In the genomic region with DNA sequence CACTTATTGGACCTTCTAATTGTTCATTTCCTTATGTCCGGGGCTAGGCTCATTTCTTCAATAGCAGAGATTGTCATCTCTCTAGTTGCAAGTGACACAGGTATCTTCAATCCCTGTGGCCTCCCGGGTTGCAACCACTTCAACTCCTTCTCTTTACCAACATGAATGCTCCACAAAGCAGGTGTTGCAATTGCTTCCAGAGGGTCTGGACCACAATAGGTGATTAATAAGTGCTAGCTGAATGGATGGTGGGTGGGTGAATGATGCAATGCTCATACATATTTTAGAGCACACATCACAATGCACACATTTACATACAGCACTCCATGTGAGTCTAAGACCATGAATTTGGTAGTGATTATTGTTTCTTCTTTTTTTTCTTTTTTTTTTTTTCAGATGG, we compare ENCODE assay signal across 8 cellular contexts. TPM values are rescaled to one million over a fixed set of nuclear protein-coding genes. Genes with fewer than 3 reads are reported as not detected.
DNase-seq lines count a peak whose midpoint lies in the region; ATAC-seq and TF ChIP-seq lines count a peak whose summit lies in the region.

No MANE protein-coding gene starts in this region.

- no peak for DNase-seq in activated CD8-positive, alpha-beta memory T cell treated with anti-CD3 and anti-CD28 coated beads, Interleukin-2, amount 10 ng/mL, durations not matched to agents 7 days and 5 days
- DNase-seq in activated CD8-positive, alpha-beta memory T cell treated with anti-CD3 and anti-CD28 coated beads, Interleukin-2, amount 50 U/mL, for 48 hours: no peak
- DNase-seq in activated naive CD8-positive, alpha-beta T cell treated with anti-CD3 and anti-CD28 coated beads, Interleukin-2, amount 10 ng/mL, durations not matched to agents 7 days and 5 days: no peak
- DNase-seq in type B pancreatic cell (ENCODE audit: extremely low spot score, unreplicated experiment): no peak
- DNase-seq in ACHN: no peak
- no peak for DNase-seq in HuH-7 (ENCODE audit: low spot score)
- DNase-seq in nephron progenitor cell: no peak

- WGBS in liver: 58% methylated on average over 2 of the region's 2 CpGs

- no peak for TF ChIP-seq RAD21 in liver (IDR thresholded peaks at IDR 0.05)

- no peaks in the 10 kb centered on the region for H3K9me3 ChIP-seq in liver (ENCODE audit: control insufficient read depth in 4 of 4, low read length in 3 of 4)

- peaks cover 8 to 71% (median 57%) of the 10 kb centered on the region in 4 donors for H3K4me1 ChIP-seq in liver (ENCODE audit: control insufficient read depth in 4 of 4, insufficient read depth in 4 of 4, low read length in 3 of 4)

- H3K9ac ChIP-seq in liver (ENCODE audit: low read depth in 1 of 2, low read length in 2 of 2): no peak overlapping the region

- no peaks in the 10 kb centered on the region for H3K27me3 Mint-ChIP-seq in activated CD8-positive, alpha-beta memory T cell treated with anti-CD3 and anti-CD28 coated beads, Interleukin-2, amount 10 ng/mL, durations not matched to agents 7 days and 5 days
- no peaks in the 10 kb centered on the region for H3K27me3 Mint-ChIP-seq in activated naive CD8-positive, alpha-beta T cell treated with anti-CD3 and anti-CD28 coated beads, Interleukin-2, amount 10 ng/mL, durations not matched to agents 7 days and 5 days
- H3K27me3 Mint-ChIP-seq in type B pancreatic cell (peaks cover 9% of the 10 kb centered on the region), nephron progenitor cell (ENCODE audit: low read depth, poor library complexity) (peaks cover 16% of the 10 kb centered on the region)

- H3K4me3 Mint-ChIP-seq in activated CD8-positive, alpha-beta memory T cell treated with anti-CD3 and anti-CD28 coated beads, Interleukin-2, amount 10 ng/mL, durations not matched to agents 7 days and 5 days: peak overlapping the region; percentile 66
- H3K4me3 Mint-ChIP-seq in activated naive CD8-positive, alpha-beta T cell treated with anti-CD3 and anti-CD28 coated beads, Interleukin-2, amount 10 ng/mL, durations not matched to agents 7 days and 5 days: peak overlapping the region; percentile 89
- H3K4me3 Mint-ChIP-seq in type B pancreatic cell (peak overlapping the region; percentile 83), nephron progenitor cell (no peak overlapping the region)

- no peak for TF ChIP-seq CTCF in liver (IDR thresholded peaks at IDR 0.05; ENCODE audit: low read depth, low read length, missing input control)
- no peak for TF ChIP-seq CTCF in type B pancreatic cell (conservative IDR thresholded peaks at IDR 0.05)
- no peak for TF ChIP-seq CTCF in nephron progenitor cell (IDR thresholded peaks at IDR 0.05)

- peak overlapping the region; percentile 93 for H3K27ac Mint-ChIP-seq in activated CD8-positive, alpha-beta memory T cell treated with anti-CD3 and anti-CD28 coated beads, Interleukin-2, amount 10 ng/mL, durations not matched to agents 7 days and 5 days
- H3K27ac Mint-ChIP-seq in activated naive CD8-positive, alpha-beta T cell treated with anti-CD3 and anti-CD28 coated beads, Interleukin-2, amount 10 ng/mL, durations not matched to agents 7 days and 5 days: peak overlapping the region; percentile 93
- peak overlapping the region; percentile 56 for H3K27ac Mint-ChIP-seq in type B pancreatic cell
- H3K27ac Mint-ChIP-seq in nephron progenitor cell: no peak overlapping the region

- H3K9me3 Mint-ChIP-seq in activated CD8-positive, alpha-beta memory T cell treated with anti-CD3 and anti-CD28 coated beads, Interleukin-2, amount 10 ng/mL, durations not matched to agents 7 days and 5 days (ENCODE audit: low read depth): no peaks in the 10 kb centered on the region
- no peaks in the 10 kb centered on the region for H3K9me3 Mint-ChIP-seq in activated naive CD8-positive, alpha-beta T cell treated with anti-CD3 and anti-CD28 coated beads, Interleukin-2, amount 10 ng/mL, durations not matched to agents 7 days and 5 days
- H3K9me3 Mint-ChIP-seq in type B pancreatic cell (no peaks in the 10 kb centered on the region), nephron progenitor cell (no peaks in the 10 kb centered on the region)

- H3K27me3 ChIP-seq in liver (ENCODE audit: control insufficient read depth in 4 of 4, insufficient read depth in 4 of 4, low read length in 3 of 4): no peaks in the 10 kb centered on the region

- CTCF ChIA-PET in activated CD8-positive, alpha-beta memory T cell treated with anti-CD3 and anti-CD28 coated beads, Interleukin-2, amount 10 ng/mL, durations not matched to agents 7 days and 5 days (lab: Charles Lee): interaction anchor here (0.8 to 5.5 kb wide), 7 partner anchors 8 to 259 kb away, joined by 3 to 75 read pairs (median 5); no protein-coding TSS in a partner anchor

- H3K36me3 Mint-ChIP-seq in activated CD8-positive, alpha-beta memory T cell treated with anti-CD3 and anti-CD28 coated beads, Interleukin-2, amount 10 ng/mL, durations not matched to agents 7 days and 5 days: peaks cover 20% of the 10 kb centered on the region
- H3K36me3 Mint-ChIP-seq in activated naive CD8-positive, alpha-beta T cell treated with anti-CD3 and anti-CD28 coated beads, Interleukin-2, amount 10 ng/mL, durations not matched to agents 7 days and 5 days: peaks cover 10% of the 10 kb centered on the region
- H3K36me3 Mint-ChIP-seq in type B pancreatic cell (no peaks in the 10 kb centered on the region), nephron progenitor cell (ENCODE audit: low read depth) (no peaks in the 10 kb centered on the region)

- H3K4me3 ChIP-seq in liver (ENCODE audit: low read depth in 1 of 3, low read length in 3 of 3): peak overlapping the region in 2 of 3 donors; percentile 46

- in situ Hi-C loops in ACHN (cut with HindIII; ENCODE audit: low pct_ligation_motif_present, low pct_unique_long_range_greater_than_20kb, low sequenced_read_pairs): no loop called here

- H3K27ac ChIP-seq in liver (ENCODE audit: low read depth in 1 of 2, low read length in 2 of 2): peak overlapping the region; percentile 4 to 91

- H3K4me1 Mint-ChIP-seq in activated CD8-positive, alpha-beta memory T cell treated with anti-CD3 and anti-CD28 coated beads, Interleukin-2, amount 10 ng/mL, durations not matched to agents 7 days and 5 days: peaks cover 64% of the 10 kb centered on the region
- peaks cover 53% of the 10 kb centered on the region for H3K4me1 Mint-ChIP-seq in activated naive CD8-positive, alpha-beta T cell treated with anti-CD3 and anti-CD28 coated beads, Interleukin-2, amount 10 ng/mL, durations not matched to agents 7 days and 5 days
- H3K4me1 Mint-ChIP-seq in type B pancreatic cell (ENCODE audit: unreplicated experiment): peaks cover 56% of the 10 kb centered on the region
- H3K4me1 Mint-ChIP-seq in nephron progenitor cell: peaks cover 53% of the 10 kb centered on the region

- no peak for ATAC-seq in activated CD8-positive, alpha-beta memory T cell treated with anti-CD3 and anti-CD28 coated beads, Interleukin-2, amount 10 ng/mL, durations not matched to agents 7 days and 5 days
- ATAC-seq in activated naive CD8-positive, alpha-beta T cell treated with anti-CD3 and anti-CD28 coated beads, Interleukin-2, amount 10 ng/mL, durations not matched to agents 7 days and 5 days (ENCODE audit: low read depth): no peak

- POLR2A ChIA-PET in activated naive CD8-positive, alpha-beta T cell treated with anti-CD3 and anti-CD28 coated beads, Interleukin-2, amount 10 ng/mL, durations not matched to agents 7 days and 5 days (lab: Charles Lee): interaction anchor here (0.6 to 5.3 kb wide), 5 partner anchors 17 to 83 kb away, joined by 3 to 57 read pairs (median 4); no protein-coding TSS in a partner anchor

- H3K36me3 ChIP-seq in liver (ENCODE audit: control insufficient read depth in 4 of 4, insufficient read depth in 3 of 4, low read depth in 1 of 4, low read length in 3 of 4): no peaks in the 10 kb centered on the region

TF ChIP-seq in liver, 16 proteins besides CTCF, POLR2A, EP300 and RAD21 (continues in another document):
- TF ChIP-seq TAF1 (conservative IDR thresholded peaks at IDR 0.05): no peak
- no peak for TF ChIP-seq HNF4G (IDR thresholded peaks at IDR 0.05)
- no peak for TF ChIP-seq MAX (IDR thresholded peaks at IDR 0.05)
- no peak for TF ChIP-seq NR2F2 (IDR thresholded peaks at IDR 0.05)
- TF ChIP-seq ZBTB33 (IDR thresholded peaks at IDR 0.05): no peak
- TF ChIP-seq, protein P1, sequence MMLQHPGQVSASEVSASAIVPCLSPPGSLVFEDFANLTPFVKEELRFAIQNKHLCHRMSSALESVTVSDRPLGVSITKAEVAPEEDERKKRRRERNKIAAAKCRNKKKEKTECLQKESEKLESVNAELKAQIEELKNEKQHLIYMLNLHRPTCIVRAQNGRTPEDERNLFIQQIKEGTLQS (IDR thresholded peaks at IDR 0.05): no peak
- TF ChIP-seq FOXA2 (IDR thresholded peaks at IDR 0.05): no peak
- TF ChIP-seq RXRA (IDR thresholded peaks at IDR 0.05): no peak
- TF ChIP-seq FOXA1 (IDR thresholded peaks at IDR 0.05): no peak
- no peak for TF ChIP-seq JUND (IDR thresholded peaks at IDR 0.05)
- TF ChIP-seq YY1 (IDR thresholded peaks at IDR 0.05): no peak

RNA-seq across cellular contexts. Expression of gene CEMIP2, which starts 2.6 kb away (rescaled TPM):
- total RNA-seq in activated CD8-positive, alpha-beta memory T cell treated with anti-CD3 and anti-CD28 coated beads, Interleukin-2, amount 10 ng/mL, durations not matched to agents 7 days and 5 days: 10 to 100 TPM; 57.0 to 78.8 TPM
- 10 to 100 TPM; 54.1 to 55.9 TPM for total RNA-seq in activated naive CD8-positive, alpha-beta T cell treated with anti-CD3 and anti-CD28 coated beads, Interleukin-2, amount 10 ng/mL, durations not matched to agents 7 days and 5 days
- 100 to 1,000 TPM in 1 of 2 donors, 10 to 100 TPM in 1; 57.2 to 123 TPM for total RNA-seq in liver
- polyA plus RNA-seq in liver: 10 to 100 TPM; 18.8 to 20.0 TPM
- total RNA-seq in type B pancreatic cell (ENCODE audit: low replicate concordance): 58.1 and 97.7 TPM in 2 replicates
